In genomic region chr3:130529816-130530215, GRCh38 we compare ENCODE assay signal across 25 cellular contexts. TPM values are rescaled to one million over a fixed set of nuclear protein-coding genes. Genes with fewer than 3 reads are reported as not detected.
DNase-seq lines count a peak whose midpoint lies in the region; ATAC-seq, FAIRE-seq and TF ChIP-seq lines count a peak whose summit lies in the region.
"Had no signal": no experiment of that assay in that cellular context is flagged by ENCODE, and none has a peak within 500 bp of the region (broad histone marks: within the 10 kb centered on the region; RNA-seq: fewer than 3 reads in every experiment).

No MANE protein-coding gene starts in this region.

- 16% methylated on average over 5 of the region's 5 CpGs for WGBS in K562 (ENCODE audit: insufficient coverage, low coverage, missing lambda C conversion rate)
- 29% methylated on average over 4 of the region's 5 CpGs for WGBS in mammary epithelial cell (ENCODE audit: low coverage, missing lambda C conversion rate)

- H3K36me3 ChIP-seq in K562 (ENCODE audit: control insufficient read depth, insufficient read depth, low read length) (no peaks in the 10 kb centered on the region), mammary epithelial cell (ENCODE audit: insufficient read depth, low read length) (no peaks in the 10 kb centered on the region)
- H3K36me3 ChIP-seq: left ventricle myocardium inferior, MG63 had no signal

- dilution Hi-C loops in mammary epithelial cell (cut with HindIII; ENCODE audit: low sequenced_read_pairs) = no loop called here

- H3K4me3 Mint-ChIP-seq in stimulated activated naive CD8-positive, alpha-beta T cell treated with anti-CD3 and anti-CD28 coated beads, Interleukin-15, amount 100 ng/mL, for 72 hours = no peak overlapping the region
- H3K4me3 Mint-ChIP-seq: activated CD4-positive, alpha-beta T cell treated with anti-CD3 and anti-CD28 coated beads, Interleukin-2, amount 10 ng/mL, durations not matched to agents 24 days and 14 days; immature natural killer cell had no signal

- peak; percentile 36 for ATAC-seq in stimulated activated naive CD8-positive, alpha-beta T cell treated with anti-CD3 and anti-CD28 coated beads, Interleukin-15, Interleukin-2, amounts not matched to agents 100 U/mL and 50 U/mL, for 24 hours
- ATAC-seq in stimulated activated naive CD8-positive, alpha-beta T cell treated with anti-CD3 and anti-CD28 coated beads, Interleukin-15, amount 100 ng/mL, for 72 hours = no peak
- peak; percentile 50 for ATAC-seq in HG03095 (IDR thresholded peaks at IDR 0.05; ENCODE audit: unreplicated experiment)
- no peak for ATAC-seq in K562
- ATAC-seq: right cardiac atrium had no signal

- peaks cover 13% of the 10 kb centered on the region for H3K4me1 Mint-ChIP-seq in stimulated activated naive CD8-positive, alpha-beta T cell treated with anti-CD3 and anti-CD28 coated beads, Interleukin-15, amount 100 ng/mL, for 72 hours
- H3K4me1 Mint-ChIP-seq: immature natural killer cell had no signal

- no peak overlapping the region for H3K4me2 ChIP-seq in K562 (ENCODE audit: insufficient read depth, low read length)
- H3K4me2 ChIP-seq in mammary epithelial cell (ENCODE audit: insufficient read depth, low read depth, low read length) = no peak overlapping the region

- in situ Hi-C loops in K562 (cut with MboI) = loop anchor here (5.0 kb wide), 1 partner anchor 243 kb away; no protein-coding TSS in a partner anchor
- in situ Hi-C loops in mammary epithelial cell (cut with MboI; ENCODE audit: low sequenced_read_pairs in 2 of 2) = no loop called here

- no peak for TF ChIP-seq RAD21 in K562 (CRISPR knock-in tag; conservative IDR thresholded peaks at IDR 0.05 in 1 of 2, IDR thresholded peaks at IDR 0.05 in 1 of 2)

- DNase-seq in stimulated activated naive CD8-positive, alpha-beta T cell treated with anti-CD3 and anti-CD28 coated beads, Interleukin-15, Interleukin-2, amounts not matched to agents 100 U/mL and 50 U/mL, for 24 hours = no peak
- no peak for DNase-seq in stimulated activated naive CD8-positive, alpha-beta T cell treated with anti-CD3 and anti-CD28 coated beads, Interleukin-15, amount 100 ng/mL, for 72 hours
- DNase-seq in K562 (ENCODE audit: extremely low read depth in 1 of 4, low spot score in 3 of 4) (no peak), T-helper 2 cell (no peak), CD1c-positive myeloid dendritic cell (ENCODE audit: extremely low spot score) (no peak), mammary epithelial cell (no peak), cardiac septum (ENCODE audit: low spot score) (no peak)
- DNase-seq: activated CD4-positive, alpha-beta T cell treated with anti-CD3 and anti-CD28 coated beads, Interleukin-2, amount 10 ng/mL, durations not matched to agents 24 days and 14 days; activated naive CD4-positive, alpha-beta T cell; activated T-cell treated with anti-CD3 and anti-CD28 coated beads for 4 hours; effector memory CD4-positive, alpha-beta T cell; glutamatergic neuron; immature natural killer cell; left ventricle myocardium inferior; MG63; NCI-H1930; occipital lobe; right cardiac atrium; SHP77 treated with DMSO at 0.1 percent for 48 hours; stimulated activated CD4-positive, alpha-beta T cell treated with anti-CD3 and anti-CD28 coated beads, Interleukin-15, amount 100 ng/mL, for 24 hours had no signal

- CTCF ChIA-PET in K562 (lab: Yijun Ruan, JAX; ENCODE audit: low intra/inter-chr PET ratio) = no interaction called here
- CTCF ChIA-PET in mammary epithelial cell (lab: Charles Lee; ENCODE audit: low non-redundant PET) = no interaction called here

- H4K20me1 ChIP-seq in K562 (replicated peaks; ENCODE audit: control insufficient read depth, insufficient read depth, low read length) (no peaks in the 10 kb centered on the region), mammary epithelial cell (ENCODE audit: insufficient read depth, low read length) (no peaks in the 10 kb centered on the region)

- no peak for FAIRE-seq in K562 (lab: Jason Lieb, UNC)
- FAIRE-seq: astrocyte, GM18507, H54 had no signal

- peaks cover 2% of the 10 kb centered on the region for H3K9me1 ChIP-seq in K562 (ENCODE audit: control insufficient read depth, insufficient read depth, low read length)

- H3K79me2 ChIP-seq in K562 (ENCODE audit: control insufficient read depth, insufficient read depth, low read length) = no peaks in the 10 kb centered on the region
- no peaks in the 10 kb centered on the region for H3K79me2 ChIP-seq in mammary epithelial cell (ENCODE audit: insufficient read depth, low read length)

- H3K9ac ChIP-seq in K562 (ENCODE audit: insufficient read depth in 1 of 2, low read depth in 2 of 2, low read length in 2 of 2) (no peak overlapping the region), mammary epithelial cell (ENCODE audit: insufficient read depth, low read length) (no peak overlapping the region)

- H3K27me3 ChIP-seq in K562 (ENCODE audit: control insufficient read depth in 2 of 2, insufficient read depth in 2 of 2, low read length in 2 of 2) (no peaks in the 10 kb centered on the region; a peak in 3 of 5 replicates), mammary epithelial cell (ENCODE audit: insufficient read depth, low read length) (no peaks in the 10 kb centered on the region)

- H3K9me3 Mint-ChIP-seq in stimulated activated naive CD8-positive, alpha-beta T cell treated with anti-CD3 and anti-CD28 coated beads, Interleukin-15, amount 100 ng/mL, for 72 hours = peaks cover 0 to under 1% of the 10 kb centered on the region in 2 donors
- H3K9me3 Mint-ChIP-seq: activated CD4-positive, alpha-beta T cell treated with anti-CD3 and anti-CD28 coated beads, Interleukin-2, amount 10 ng/mL, durations not matched to agents 24 days and 14 days had no signal

- peak overlapping the region; percentile 34; the same call in 1 of the 2 replicates for H2AFZ ChIP-seq in K562 (ENCODE audit: low read depth, low read length)
- H2AFZ ChIP-seq in mammary epithelial cell (ENCODE audit: low read depth, low read length) = no peak overlapping the region

- intact Hi-C loops in K562 (cut with micrococcal nuclease) (loop anchor here (10.0 kb wide), 1 partner anchor 375 kb away; no protein-coding TSS in a partner anchor), mammary epithelial cell (cut with micrococcal nuclease) (no loop called here), cardiac septum (cut with DNase I) (no loop called here)

- POLR2A ChIA-PET in K562 (lab: Yijun Ruan, JAX) = no interaction called here

- H3K27me3 Mint-ChIP-seq in stimulated activated naive CD8-positive, alpha-beta T cell treated with anti-CD3 and anti-CD28 coated beads, Interleukin-15, amount 100 ng/mL, for 72 hours = peaks cover 13% of the 10 kb centered on the region

- no peaks in the 10 kb centered on the region for H3K9me3 ChIP-seq in K562 (replicated peaks; ENCODE audit: control insufficient read depth, insufficient read depth, low read depth, low read length)
- H3K9me3 ChIP-seq in mammary epithelial cell (replicated peaks; ENCODE audit: insufficient read depth, low read length) = no peaks in the 10 kb centered on the region
- H3K9me3 ChIP-seq: MG63 had no signal

- TF ChIP-seq POLR2A in K562 (conservative IDR thresholded peaks at IDR 0.05) = no peak

- no TSS peak for BruUV-seq in K562 (replicated peaks; lab: Mats Ljungman, UMichigan)
- no TSS peak for BruUV-seq in mammary epithelial cell (replicated peaks; lab: Mats Ljungman, UMichigan)

- H3K27ac Mint-ChIP-seq in stimulated activated naive CD8-positive, alpha-beta T cell treated with anti-CD3 and anti-CD28 coated beads, Interleukin-15, amount 100 ng/mL, for 72 hours = peak overlapping the region in 1 of 2 donors; percentile 64
- H3K27ac Mint-ChIP-seq: activated CD4-positive, alpha-beta T cell treated with anti-CD3 and anti-CD28 coated beads, Interleukin-2, amount 10 ng/mL, durations not matched to agents 24 days and 14 days; immature natural killer cell had no signal

- TF ChIP-seq CTCF in K562 (IDR thresholded peaks at IDR 0.05 in 2 of 3, conservative IDR thresholded peaks at IDR 0.05 in 1 of 3; ENCODE audit: insufficient read depth in 2 of 3, low read depth in 1 of 3, low read length in 3 of 3) (no peak), mammary epithelial cell (conservative IDR thresholded peaks at IDR 0.05 in 1 of 2, IDR thresholded peaks at IDR 0.05 in 1 of 2; ENCODE audit: extremely low read depth in 1 of 2, insufficient read depth in 1 of 2, low read depth in 1 of 2, low read length in 2 of 2) (no peak)

- no peak overlapping the region for H3K4me3 ChIP-seq in K562
- no peak overlapping the region for H3K4me3 ChIP-seq in mammary epithelial cell (replicated peaks in 1 of 3; ENCODE audit: insufficient read depth in 1 of 3, low read depth in 2 of 3, low read length in 3 of 3)
- H3K4me3 ChIP-seq: left ventricle myocardium inferior, MG63 had no signal

- H3K27ac ChIP-seq in K562 (ENCODE audit: extremely low read depth, low read depth, low read length) (no peak overlapping the region), mammary epithelial cell (ENCODE audit: insufficient read depth, low read depth, low read length) (no peak overlapping the region)
- H3K27ac ChIP-seq: C4-2B, left ventricle myocardium inferior had no signal

- TF ChIP-seq EP300 in K562 (IDR thresholded peaks at IDR 0.05; ENCODE audit: low read length) = no peak

- H3K4me1 ChIP-seq in K562 (replicated peaks in 1 of 2; ENCODE audit: control insufficient read depth in 2 of 2, insufficient read depth in 2 of 2, low read length in 2 of 2) (no peaks in the 10 kb centered on the region), mammary epithelial cell (ENCODE audit: insufficient read depth, low read length) (no peaks in the 10 kb centered on the region)
- H3K4me1 ChIP-seq: left ventricle myocardium inferior had no signal

RNA-seq across cellular contexts. Expression of gene COL6A6, which starts 12.8 kb away (rescaled TPM):
- 0.05 and 0.21 TPM in 2 replicates for total RNA-seq in K562 (2011; cell fraction: chromatin; rRNA removed; ENCODE audit: low replicate concordance)
- total RNA-seq in K562 (2011; cell fraction: nucleolus; rRNA removed) = not detected in 2 replicates
- 0.08 TPM in 1 of 2 replicates, not detected in the other for total RNA-seq in K562 (2011; cell fraction: nucleoplasm; rRNA removed)
- not detected in 2 replicates for total RNA-seq in K562 (2014; rRNA removed)
- 0.04 TPM in 1 of 2 replicates, not detected in the other for total RNA-seq in K562 (2014; rRNA removed; fragmentation: Illumina TruSeq; extraction: Trizol)
- total RNA-seq in K562 (2015; rRNA removed; fragmentation: Illumina TruSeq; extraction: Trizol) = 0.04 TPM in 2 replicates
- not detected in 2 replicates for total RNA-seq in K562 (2021)
- 0.03 TPM in 2 replicates for polyA plus RNA-seq in K562 (2011; rRNA removed)
- 0.01 TPM in 1 of 2 replicates, not detected in the other for polyA plus RNA-seq in K562 (2011; cell fraction: cytosol; rRNA removed)
- 0.04 TPM in 2 replicates for polyA plus RNA-seq in K562 (2011; cell fraction: nucleus; rRNA removed)
- polyA plus RNA-seq in K562 (2012) = 0.03 and 0.06 TPM in 2 replicates
- 0.01 and 0.03 TPM in 2 replicates for polyA plus RNA-seq in K562 (2014; fragmentation: Illumina TruSeq; extraction: Trizol)
- not detected for polyA plus RNA-seq in K562 (2014; fragmentation: Nextera tagmentation; extraction: Ambion mirVana)
- 0.03 TPM in 1 of 2 replicates, not detected in the other for polyA plus RNA-seq in K562 (2014; rRNA removed)
- 0.04 and 0.06 TPM in 2 replicates for polyA minus RNA-seq in K562 (2011; rRNA and poly(A)+ RNA removed)
- not detected in 2 replicates for polyA minus RNA-seq in K562 (2011; cell fraction: cytosol; rRNA and poly(A)+ RNA removed)
- under 0.01 and 0.11 TPM in 2 replicates for polyA minus RNA-seq in K562 (2011; cell fraction: nucleus; rRNA and poly(A)+ RNA removed)
- total RNA-seq in mammary epithelial cell = not detected
- polyA plus RNA-seq in mammary epithelial cell = not detected
- polyA minus RNA-seq in mammary epithelial cell = not detected
- total RNA-seq in cardiac septum = 0.19 TPM
- total RNA-seq: activated CD4-positive, alpha-beta T cell treated with anti-CD3 and anti-CD28 coated beads, Interleukin-2, amount 10 ng/mL, durations not matched to agents 24 days and 14 days had no signal
- polyA plus RNA-seq: immature natural killer cell had no signal

Comparison
In these comparisons a context has a peak if more than half of its experiments do, and no peak if none do; other contexts are left out.
1. ATAC-seq: peak in stimulated activated naive CD8-positive, alpha-beta T cell treated with anti-CD3 and anti-CD28 coated beads, Interleukin-15, Interleukin-2, amounts not matched to agents 100 U/mL and 50 U/mL, for 24 hours (single experiment) and HG03095 (single experiment); none in stimulated activated naive CD8-positive, alpha-beta T cell treated with anti-CD3 and anti-CD28 coated beads, Interleukin-15, amount 100 ng/mL, for 72 hours (single experiment) and K562 (single experiment).